Comparison of ENCODE assay signal across 21 cellular contexts in genomic region chrX:17442898-17443297, GRCh38.
A peak's percentile ranks its signal among the peaks of the same experiment; 100 is the strongest.
DNase-seq lines count a peak whose midpoint lies in the region; ATAC-seq, FAIRE-seq and TF ChIP-seq lines count a peak whose summit lies in the region.
"Had no signal": no experiment of that assay in that cellular context is flagged by ENCODE, and none has a peak within 500 bp of the region (broad histone marks: within the 10 kb centered on the region; RNA-seq: fewer than 3 reads in every experiment).

No MANE protein-coding gene starts in this region.

- peaks cover 42% of the 10 kb centered on the region for H3K4me1 ChIP-seq in ACC112 (ENCODE audit: control insufficient read depth, insufficient read depth, low read length, unreplicated experiment)
- H3K4me1 ChIP-seq in astrocyte (ENCODE audit: insufficient read depth, low read length): peaks cover 18% of the 10 kb centered on the region
- H3K4me1 ChIP-seq in upper lobe of right lung: no peaks in the 10 kb centered on the region
- H3K4me1 ChIP-seq: HAP-1, SJCRH30 had no signal

- no peaks in the 10 kb centered on the region for H3K27me3 ChIP-seq in ACC112 (ENCODE audit: insufficient read depth, low read length)
- H3K27me3 ChIP-seq in astrocyte (ENCODE audit: insufficient read depth, low read length): no peaks in the 10 kb centered on the region
- no peaks in the 10 kb centered on the region for H3K27me3 ChIP-seq in upper lobe of right lung
- H3K27me3 ChIP-seq: SJCRH30 had no signal

- FAIRE-seq in astrocyte (lab: Jason Lieb, UNC): no peak
- FAIRE-seq: A204.1, GM12878, GM18507, K562 had no signal

- no peaks in the 10 kb centered on the region for H3K36me3 Mint-ChIP-seq in astrocyte (ENCODE audit: low read depth, unreplicated experiment)
- H3K36me3 Mint-ChIP-seq: CD14-positive monocyte had no signal

- H3K4me3 Mint-ChIP-seq in astrocyte (ENCODE audit: unreplicated experiment): no peak overlapping the region
- H3K4me3 Mint-ChIP-seq: CD14-positive monocyte had no signal

- TF ChIP-seq CTCF in astrocyte (IDR thresholded peaks at IDR 0.05; ENCODE audit: insufficient read depth, low read depth, low read length): no peak
- TF ChIP-seq CTCF in upper lobe of right lung (IDR thresholded peaks at IDR 0.05): no peak

- H3K9ac ChIP-seq in astrocyte (ENCODE audit: low read length): no peak overlapping the region

- H3K79me2 ChIP-seq in ACC112 (ENCODE audit: control insufficient read depth, insufficient read depth, low read length, unreplicated experiment): no peaks in the 10 kb centered on the region
- peaks cover 22% of the 10 kb centered on the region for H3K79me2 ChIP-seq in astrocyte (ENCODE audit: insufficient read depth, low read length)

- intact Hi-C loops in upper lobe of right lung (cut with DNase I): no loop called here

- peak overlapping the region; percentile 94 for H3K27ac ChIP-seq in ACC112 (ENCODE audit: low read depth, low read length)
- H3K27ac ChIP-seq in astrocyte (ENCODE audit: low read depth, low read length): no peak overlapping the region
- no peak overlapping the region for H3K27ac ChIP-seq in upper lobe of right lung
- H3K27ac ChIP-seq: SJCRH30 had no signal

- no peaks in the 10 kb centered on the region for H3K36me3 ChIP-seq in ACC112 (ENCODE audit: insufficient read depth, low read length)
- H3K36me3 ChIP-seq in astrocyte (ENCODE audit: insufficient read depth, low read length): no peaks in the 10 kb centered on the region
- no peaks in the 10 kb centered on the region for H3K36me3 ChIP-seq in upper lobe of right lung
- H3K36me3 ChIP-seq: HAP-1, SJCRH30 had no signal

- peaks cover 1% of the 10 kb centered on the region for H3K4me1 Mint-ChIP-seq in astrocyte (ENCODE audit: low read depth, unreplicated experiment)

- H4K20me1 ChIP-seq in astrocyte (ENCODE audit: insufficient read depth, low read length): peaks cover 6% of the 10 kb centered on the region

- peak overlapping the region; percentile 37; the same call in 1 of the 2 replicates for H3K4me3 ChIP-seq in ACC112 (ENCODE audit: low read depth, low read length)
- H3K4me3 ChIP-seq in astrocyte (ENCODE audit: insufficient read depth, low read depth, low read length): no peak overlapping the region
- H3K4me3 ChIP-seq in upper lobe of right lung: no peak overlapping the region
- H3K4me3 ChIP-seq: GM12878, HAP-1, K562, SJCRH30 had no signal

- H3K9me3 ChIP-seq in astrocyte (ENCODE audit: insufficient read depth, low read depth, low read length) (no peaks in the 10 kb centered on the region), upper lobe of right lung (no peaks in the 10 kb centered on the region)
- H3K9me3 ChIP-seq: HAP-1, SJCRH30 had no signal

- H3K27me3 Mint-ChIP-seq in astrocyte (ENCODE audit: low read depth, unreplicated experiment): no peaks in the 10 kb centered on the region

- H3K27ac Mint-ChIP-seq in astrocyte (ENCODE audit: unreplicated experiment): no peak overlapping the region
- H3K27ac Mint-ChIP-seq: CD14-positive monocyte had no signal

- no peaks in the 10 kb centered on the region for H3K9me3 Mint-ChIP-seq in astrocyte (ENCODE audit: unreplicated experiment)

- H2AFZ ChIP-seq in ACC112 (ENCODE audit: low read length, unreplicated experiment): no peak overlapping the region
- no peak overlapping the region for H2AFZ ChIP-seq in astrocyte (ENCODE audit: low read depth, low read length)

- DNase-seq in HT-29 (ENCODE audit: low spot score) (peak; percentile 26), astrocyte (ENCODE audit: low read depth) (peak; percentile 18), kidney tubule cell (ENCODE audit: low spot score) (peak; percentile 46), NCI-H510A treated with DMSO at 0.1 percent for 48 hours (lab: John Stamatoyannopoulos, UW) (no peak), upper lobe of right lung (no peak)
- no peak for DNase-seq in stimulated activated CD8-positive, alpha-beta memory T cell treated with anti-CD3 and anti-CD28 coated beads, Interleukin-4, amount 100 ng/mL, for 48 hours
- DNase-seq: COR-L47, DMS153, NCI-H1930, NCI-H2171, NCI-H446 treated with DMSO at 0.1 percent for 48 hours, RPMI8226, SJCRH30 had no signal

- ATAC-seq in GM21529 (IDR thresholded peaks at IDR 0.05; ENCODE audit: unreplicated experiment) (no peak), upper lobe of right lung (no peak)
- ATAC-seq: GM12878, K562 had no signal

- H3K4me2 ChIP-seq in astrocyte (ENCODE audit: low read length): no peak overlapping the region

Comparison
In these comparisons a context has a peak if more than half of its experiments do, and no peak if none do; other contexts are left out.
1. DNase-seq: peak in HT-29 (single experiment), astrocyte (single experiment) and kidney tubule cell (single experiment); none in NCI-H510A treated with DMSO at 0.1 percent for 48 hours (single experiment), upper lobe of right lung (single experiment) and stimulated activated CD8-positive, alpha-beta memory T cell treated with anti-CD3 and anti-CD28 coated beads, Interleukin-4, amount 100 ng/mL, for 48 hours (single experiment).